ENCODE assay signal across 23 cellular contexts in genomic region chr7:159039716-159040115, GRCh38.
DNase-seq lines count a peak whose midpoint lies in the region; ATAC-seq and TF ChIP-seq lines count a peak whose summit lies in the region.
"Had no signal": no experiment of that assay in that cellular context is flagged by ENCODE, and none has a peak within 500 bp of the region (broad histone marks: within the 10 kb centered on the region; RNA-seq: fewer than 3 reads in every experiment).

No MANE protein-coding gene starts in this region.

- TF ChIP-seq CTCF in right atrium auricular region (IDR thresholded peaks at IDR 0.05) (no peak), osteocyte (IDR thresholded peaks at IDR 0.05) (no peak)

- H3K4me1 Mint-ChIP-seq in activated CD8-positive, alpha-beta memory T cell treated with anti-CD3 and anti-CD28 coated beads, Interleukin-2, amount 10 ng/mL, durations not matched to agents 7 days and 5 days = no peaks in the 10 kb centered on the region
- H3K4me1 Mint-ChIP-seq in osteocyte (ENCODE audit: unreplicated experiment) = no peaks in the 10 kb centered on the region

- no peaks in the 10 kb centered on the region for H3K27me3 ChIP-seq in right atrium auricular region

- H3K4me1 ChIP-seq in right atrium auricular region = no peaks in the 10 kb centered on the region
- H3K4me1 ChIP-seq: Caco-2, HAP-1 had no signal

- CTCF ChIA-PET in activated CD8-positive, alpha-beta memory T cell treated with anti-CD3 and anti-CD28 coated beads, Interleukin-2, amount 10 ng/mL, durations not matched to agents 7 days and 5 days (lab: Charles Lee) = no interaction called here

- no peak overlapping the region for H3K4me3 Mint-ChIP-seq in activated CD8-positive, alpha-beta memory T cell treated with anti-CD3 and anti-CD28 coated beads, Interleukin-2, amount 10 ng/mL, durations not matched to agents 7 days and 5 days
- H3K4me3 Mint-ChIP-seq in osteocyte (ENCODE audit: unreplicated experiment) = no peak overlapping the region
- H3K4me3 Mint-ChIP-seq: CD8-positive, alpha-beta T cell; HFFc6 had no signal

- no peak for ATAC-seq in Right ventricle myocardium superior (ENCODE audit: poor library complexity)
- no peak for ATAC-seq in activated CD8-positive, alpha-beta memory T cell treated with anti-CD3 and anti-CD28 coated beads, Interleukin-2, amount 10 ng/mL, durations not matched to agents 7 days and 5 days
- ATAC-seq in GM21390 (IDR thresholded peaks at IDR 0.05; ENCODE audit: unreplicated experiment) = no peak
- ATAC-seq: CD8-positive, alpha-beta T cell; GM12878 had no signal

- peak; percentile 34 for DNase-seq in right atrium auricular region (ENCODE audit: low spot score)
- no peak for DNase-seq in Right ventricle myocardium superior
- DNase-seq in activated CD8-positive, alpha-beta memory T cell treated with anti-CD3 and anti-CD28 coated beads, Interleukin-2, amount 10 ng/mL, durations not matched to agents 7 days and 5 days = peak; percentile 33
- DNase-seq in osteocyte (ENCODE audit: extremely low spot score, unreplicated experiment) = peak; percentile 64
- no peak for DNase-seq in NCI-H2171 (lab: John Stamatoyannopoulos, UW)
- no peak for DNase-seq in epidermal melanocyte (ENCODE audit: insufficient read length, low spot score)
- no peak for DNase-seq in kidney tubule cell (ENCODE audit: low spot score)
- DNase-seq: Caco-2, EL, GDM1, GOT3, HFFc6, KBM-7, NCI-H1092 treated with DMSO at 0.1 percent for 48 hours, NCI-H146, NCI-H1930, NCI-H526 treated with DMSO at 0.1 percent for 48 hours, RPMI8226 had no signal

- peaks cover 19% of the 10 kb centered on the region for H3K36me3 ChIP-seq in right atrium auricular region
- H3K36me3 ChIP-seq: HAP-1 had no signal

- no peak overlapping the region for H3K27ac ChIP-seq in right atrium auricular region
- H3K27ac ChIP-seq: C4-2B had no signal

- H3K27me3 Mint-ChIP-seq in activated CD8-positive, alpha-beta memory T cell treated with anti-CD3 and anti-CD28 coated beads, Interleukin-2, amount 10 ng/mL, durations not matched to agents 7 days and 5 days = peaks cover 2% of the 10 kb centered on the region
- peaks cover 3% of the 10 kb centered on the region for H3K27me3 Mint-ChIP-seq in osteocyte (ENCODE audit: unreplicated experiment)

- no peaks in the 10 kb centered on the region for H3K36me3 Mint-ChIP-seq in activated CD8-positive, alpha-beta memory T cell treated with anti-CD3 and anti-CD28 coated beads, Interleukin-2, amount 10 ng/mL, durations not matched to agents 7 days and 5 days
- H3K36me3 Mint-ChIP-seq in osteocyte (ENCODE audit: unreplicated experiment) = no peaks in the 10 kb centered on the region
- H3K36me3 Mint-ChIP-seq: CD8-positive, alpha-beta T cell had no signal

- intact Hi-C loops in Right ventricle myocardium superior (cut with DNase I) = loop anchor here (10.0 kb wide), 1 partner anchor 105 kb away; the partner anchor contains the start of gene VIPR2

- H3K9me3 ChIP-seq in right atrium auricular region = no peaks in the 10 kb centered on the region
- H3K9me3 ChIP-seq: Caco-2, HAP-1 had no signal

- H3K4me3 ChIP-seq in right atrium auricular region = no peak overlapping the region
- H3K4me3 ChIP-seq: GM12878, HAP-1 had no signal

- H3K27ac Mint-ChIP-seq in activated CD8-positive, alpha-beta memory T cell treated with anti-CD3 and anti-CD28 coated beads, Interleukin-2, amount 10 ng/mL, durations not matched to agents 7 days and 5 days = no peak overlapping the region
- no peak overlapping the region for H3K27ac Mint-ChIP-seq in osteocyte (ENCODE audit: unreplicated experiment)
- H3K27ac Mint-ChIP-seq: CD8-positive, alpha-beta T cell; HFFc6 had no signal

- H3K9me3 Mint-ChIP-seq in activated CD8-positive, alpha-beta memory T cell treated with anti-CD3 and anti-CD28 coated beads, Interleukin-2, amount 10 ng/mL, durations not matched to agents 7 days and 5 days (ENCODE audit: low read depth) = no peaks in the 10 kb centered on the region
- no peaks in the 10 kb centered on the region for H3K9me3 Mint-ChIP-seq in osteocyte (ENCODE audit: unreplicated experiment)
- H3K9me3 Mint-ChIP-seq: CD8-positive, alpha-beta T cell had no signal

Comparison
In these comparisons a context has a peak if more than half of its experiments do, and no peak if none do; other contexts are left out.
1. DNase-seq: peak in right atrium auricular region (single experiment), activated CD8-positive, alpha-beta memory T cell treated with anti-CD3 and anti-CD28 coated beads, Interleukin-2, amount 10 ng/mL, durations not matched to agents 7 days and 5 days (single experiment) and osteocyte (single experiment); none in Right ventricle myocardium superior (single experiment), NCI-H2171 (single experiment), epidermal melanocyte (single experiment) and kidney tubule cell (single experiment).